1 cellular context compared by ENCODE assay signal in the genomic region with DNA sequence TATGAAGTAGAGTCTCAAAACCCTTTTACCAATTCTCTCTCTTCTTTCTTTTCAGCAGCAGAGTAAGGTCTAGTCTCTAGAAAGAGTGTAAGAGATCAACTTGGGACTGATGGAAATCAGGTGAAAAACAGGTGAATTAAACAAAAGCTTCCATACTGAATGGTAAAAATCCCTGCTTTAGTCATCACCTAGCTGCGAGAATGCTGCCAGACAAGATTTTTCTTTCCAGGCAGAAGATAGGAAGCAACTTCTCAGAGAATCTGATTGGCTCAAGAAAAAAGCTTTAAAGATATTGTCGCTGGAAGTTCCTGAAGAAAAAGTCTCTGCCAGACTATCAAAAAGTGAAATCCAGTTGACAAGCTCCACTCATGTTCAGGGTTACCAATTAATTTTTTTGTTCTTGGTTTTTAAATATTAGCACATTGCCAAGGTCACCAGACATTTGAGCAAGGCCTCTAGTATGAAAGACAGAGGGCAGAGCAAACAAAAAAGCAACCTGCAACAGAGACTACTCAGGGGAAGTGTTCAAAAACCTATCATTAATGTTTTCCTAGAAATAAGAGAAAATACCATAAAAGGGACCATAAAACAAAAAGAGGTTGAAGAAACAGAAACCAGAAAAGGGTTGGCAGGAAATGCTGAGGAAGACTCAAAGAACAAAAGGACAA.
TF ChIP-seq lines count a peak whose summit lies in the region.

No MANE protein-coding gene starts in this region.

TF ChIP-seq in HCT116, 20 proteins besides CTCF, POLR2A, EP300 and RAD21:
- TF ChIP-seq, protein P1, sequence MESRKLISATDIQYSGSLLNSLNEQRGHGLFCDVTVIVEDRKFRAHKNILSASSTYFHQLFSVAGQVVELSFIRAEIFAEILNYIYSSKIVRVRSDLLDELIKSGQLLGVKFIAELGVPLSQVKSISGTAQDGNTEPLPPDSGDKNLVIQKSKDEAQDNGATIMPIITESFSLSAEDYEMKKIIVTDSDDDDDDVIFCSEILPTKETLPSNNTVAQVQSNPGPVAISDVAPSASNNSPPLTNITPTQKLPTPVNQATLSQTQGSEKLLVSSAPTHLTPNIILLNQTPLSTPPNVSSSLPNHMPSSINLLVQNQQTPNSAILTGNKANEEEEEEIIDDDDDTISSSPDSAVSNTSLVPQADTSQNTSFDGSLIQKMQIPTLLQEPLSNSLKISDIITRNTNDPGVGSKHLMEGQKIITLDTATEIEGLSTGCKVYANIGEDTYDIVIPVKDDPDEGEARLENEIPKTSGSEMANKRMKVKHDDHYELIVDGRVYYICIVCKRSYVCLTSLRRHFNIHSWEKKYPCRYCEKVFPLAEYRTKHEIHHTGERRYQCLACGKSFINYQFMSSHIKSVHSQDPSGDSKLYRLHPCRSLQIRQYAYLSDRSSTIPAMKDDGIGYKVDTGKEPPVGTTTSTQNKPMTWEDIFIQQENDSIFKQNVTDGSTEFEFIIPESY (IDR thresholded peaks at IDR 0.05; ENCODE audit: extremely low read depth, insufficient replicate concordance, low read length): no peak
- TF ChIP-seq POLR2AphosphoS5 (IDR thresholded peaks at IDR 0.05; ENCODE audit: low read depth, low read length) (no peak), SP1 (IDR thresholded peaks at IDR 0.05; ENCODE audit: low read depth) (0 out of 2 replicates have a peak, but pooled peaks have one; percentile 19), ATF3 (IDR thresholded peaks at IDR 0.05) (no peak)
